1 cellular context compared by ENCODE assay signal in the genomic region with DNA sequence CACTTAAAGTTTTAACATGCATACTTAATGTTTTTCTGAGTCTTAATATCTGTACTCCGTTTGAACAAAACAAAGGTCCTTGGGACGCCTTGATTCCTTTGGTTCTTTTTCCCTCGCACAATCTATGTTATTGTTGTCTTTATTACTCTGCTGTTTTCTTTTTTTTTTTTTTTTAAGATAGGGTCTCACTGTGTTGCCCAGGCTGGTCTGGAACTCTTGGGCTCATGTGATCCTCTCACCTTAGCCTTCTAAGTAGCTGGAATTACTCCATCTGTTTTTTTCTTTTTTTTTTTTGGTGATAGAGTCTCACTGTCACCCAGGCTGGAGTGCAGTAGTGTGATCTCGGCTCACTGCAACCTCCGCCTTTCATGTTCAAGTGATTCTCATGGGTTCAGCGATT.
TF ChIP-seq lines count a peak whose summit lies in the region.

No MANE protein-coding gene starts in this region.

TF ChIP-seq in HepG2, 621 proteins besides CTCF, POLR2A, EP300 and RAD21:
- TF ChIP-seq ZMYM2 (CRISPR knock-in tag; IDR thresholded peaks at IDR 0.05) (no peak), KAT8 (CRISPR knock-in tag; IDR thresholded peaks at IDR 0.05) (no peak), ZNF121 (CRISPR knock-in tag; IDR thresholded peaks at IDR 0.05) (0 out of 2 replicates have a peak, but pooled peaks have one; percentile 36)
TF ChIP-seq in HepG2: peak in this region for 1.
